ENCODE assay signal across 1 cellular context in genomic region chr13:102911336-102911735, GRCh38.
TF ChIP-seq lines count a peak whose summit lies in the region.

No MANE protein-coding gene starts in this region.

TF ChIP-seq in H1, 55 proteins besides CTCF, POLR2A, EP300 and RAD21 (continued from another document):
- TF ChIP-seq TCF12 (IDR thresholded peaks at IDR 0.05; ENCODE audit: low read depth, low read length) = no peak
- no peak for TF ChIP-seq USF2 (IDR thresholded peaks at IDR 0.05; ENCODE audit: low read length)
